In genomic region chr14:20343092-20343854, GRCh38 we compare ENCODE assay signal across 8 cellular contexts. TPM values are rescaled to one million over a fixed set of nuclear protein-coding genes. Genes with fewer than 3 reads are reported as not detected.
DNase-seq lines count a peak whose midpoint lies in the region; ATAC-seq and TF ChIP-seq lines count a peak whose summit lies in the region.

A gene with protein sequence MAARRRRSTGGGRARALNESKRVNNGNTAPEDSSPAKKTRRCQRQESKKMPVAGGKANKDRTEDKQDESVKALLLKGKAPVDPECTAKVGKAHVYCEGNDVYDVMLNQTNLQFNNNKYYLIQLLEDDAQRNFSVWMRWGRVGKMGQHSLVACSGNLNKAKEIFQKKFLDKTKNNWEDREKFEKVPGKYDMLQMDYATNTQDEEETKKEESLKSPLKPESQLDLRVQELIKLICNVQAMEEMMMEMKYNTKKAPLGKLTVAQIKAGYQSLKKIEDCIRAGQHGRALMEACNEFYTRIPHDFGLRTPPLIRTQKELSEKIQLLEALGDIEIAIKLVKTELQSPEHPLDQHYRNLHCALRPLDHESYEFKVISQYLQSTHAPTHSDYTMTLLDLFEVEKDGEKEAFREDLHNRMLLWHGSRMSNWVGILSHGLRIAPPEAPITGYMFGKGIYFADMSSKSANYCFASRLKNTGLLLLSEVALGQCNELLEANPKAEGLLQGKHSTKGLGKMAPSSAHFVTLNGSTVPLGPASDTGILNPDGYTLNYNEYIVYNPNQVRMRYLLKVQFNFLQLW (plus strand): TSS chr14:20343635. CDS start chr14:20343642, 7 bp downstream.

- peak within 1 kb of the TSS; percentile 72 to 92 for H3K4me3 ChIP-seq in cardiac fibroblast (replicated peaks in 1 of 2; ENCODE audit: low read depth in 2 of 2, low read length in 2 of 2)
- H3K4me3 ChIP-seq in smooth muscle cell: peak within 1 kb of the TSS; percentile 91

- H3K27me3 ChIP-seq in smooth muscle cell (ENCODE audit: low read depth): no peaks in the 10 kb centered on the region

- ATAC-seq in GM18909 (IDR thresholded peaks at IDR 0.05; ENCODE audit: poor library complexity, unreplicated experiment) (peak; percentile 93), HG03175 (IDR thresholded peaks at IDR 0.05; ENCODE audit: unreplicated experiment) (peak; percentile 91), WTC11 (peak; percentile 97)

- CTCF ChIA-PET in WTC11 (lab: Charles Lee): interaction anchor here (0.6 to 2.4 kb wide), 17 partner anchors 9 to 1517 kb away, joined by 3 to 21 read pairs (median 7); partner anchors contain the start of genes APEX1, CCNB1IP1, OSGEP and PIP4P1

- H3K4me3 Mint-ChIP-seq in WTC11: peak within 1 kb of the TSS; percentile 91

- DNase-seq in AG08395 (ENCODE audit: low spot score) (peak; percentile 98), NCI-H226 (peak; percentile 100), WTC11 (ENCODE audit: low spot score) (peak; percentile 99), cardiac fibroblast (ENCODE audit: low read depth in 2 of 2) (peak; percentile 100), iPS-NIHi7 (ENCODE audit: extremely low spot score) (peak; percentile 96), smooth muscle cell (lab: John Stamatoyannopoulos, UW; ENCODE audit: unreplicated experiment) (peak; percentile 96)

- peak within 1 kb of the TSS; percentile 96 for H3K9ac ChIP-seq in smooth muscle cell (ENCODE audit: low read depth)

- peak within 1 kb of the TSS; percentile 98 for H3K27ac Mint-ChIP-seq in WTC11

- no peaks in the 10 kb centered on the region for H3K36me3 ChIP-seq in smooth muscle cell (ENCODE audit: low read depth)

- TF ChIP-seq CTCF in WTC11 (IDR thresholded peaks at IDR 0.05) (no peak), cardiac fibroblast (IDR thresholded peaks at IDR 0.05; ENCODE audit: low read depth, low read length) (no peak), smooth muscle cell (IDR thresholded peaks at IDR 0.05; ENCODE audit: borderline replicate concordance, insufficient read depth, poor library complexity, severe bottlenecking) (no peak)

- peaks cover 10% of the 10 kb centered on the region for H3F3A ChIP-seq in smooth muscle cell (ENCODE audit: low read depth)

- under 1% methylated on average over 50 of the region's 50 CpGs for WGBS in smooth muscle cell (ENCODE audit: low lambda C conversion rate)

- peaks cover 8% of the 10 kb centered on the region for H3K4me1 Mint-ChIP-seq in WTC11

- peaks cover 12% of the 10 kb centered on the region for H3K4me1 ChIP-seq in smooth muscle cell (ENCODE audit: low read depth)

- H3K9me3 Mint-ChIP-seq in WTC11: no peaks in the 10 kb centered on the region

- H3K79me2 ChIP-seq in smooth muscle cell (ENCODE audit: low read depth): peaks cover 12% of the 10 kb centered on the region

- peak within 1 kb of the TSS; percentile 95 for H3K4me2 ChIP-seq in smooth muscle cell

- H4K20me1 ChIP-seq in smooth muscle cell (ENCODE audit: low read depth): no peaks in the 10 kb centered on the region

- H3K36me3 Mint-ChIP-seq in WTC11: peaks cover 26% of the 10 kb centered on the region

- peak within 1 kb of the TSS; percentile 90 for H3K27ac ChIP-seq in smooth muscle cell (ENCODE audit: low read depth)

- POLR2A ChIA-PET in WTC11 (lab: Charles Lee): interaction anchor here (0.7 to 2.9 kb wide), 30 partner anchors 9 to 1426 kb away, joined by 3 to 46 read pairs (median 6); partner anchors contain the start of genes APEX1, ARHGEF40, CCNB1IP1 and OSGEP

- H2AFZ ChIP-seq in smooth muscle cell (ENCODE audit: low read depth): peak within 1 kb of the TSS; percentile 95

- H3K27me3 Mint-ChIP-seq in WTC11 (ENCODE audit: low read depth): no peaks in the 10 kb centered on the region

- no peaks in the 10 kb centered on the region for H3K9me3 ChIP-seq in smooth muscle cell (replicated peaks; ENCODE audit: low read depth)

TF ChIP-seq in WTC11, 78 proteins besides CTCF, POLR2A, EP300 and RAD21 (continues in another document):
- TF ChIP-seq GABPB1 (CRISPR knock-in tag; IDR thresholded peaks at IDR 0.05) (peak; percentile 62), PRRX2 (CRISPR knock-in tag; IDR thresholded peaks at IDR 0.05) (peak; percentile 93), ZNF232 (CRISPR knock-in tag; IDR thresholded peaks at IDR 0.05) (no peak), ZNF121 (CRISPR knock-in tag; IDR thresholded peaks at IDR 0.05) (peak; percentile 10; the same call in 1 of the 2 replicates), MAX (CRISPR knock-in tag; IDR thresholded peaks at IDR 0.05) (peak; percentile 81), ZNF138 (CRISPR knock-in tag; conservative IDR thresholded peaks at IDR 0.05) (no peak), ZNF416 (CRISPR knock-in tag; IDR thresholded peaks at IDR 0.05) (peak; percentile 93), NR3C1 (CRISPR knock-in tag; conservative IDR thresholded peaks at IDR 0.05; ENCODE audit: low read depth) (0 out of 2 replicates have a peak, but pooled peaks have one; percentile 37), IRF1 (CRISPR knock-in tag; IDR thresholded peaks at IDR 0.05) (0 out of 2 replicates have a peak, but pooled peaks have one; percentile 39), OVOL2 (CRISPR knock-in tag; IDR thresholded peaks at IDR 0.05; ENCODE audit: borderline replicate concordance) (no peak)
- TF ChIP-seq, protein P1, sequence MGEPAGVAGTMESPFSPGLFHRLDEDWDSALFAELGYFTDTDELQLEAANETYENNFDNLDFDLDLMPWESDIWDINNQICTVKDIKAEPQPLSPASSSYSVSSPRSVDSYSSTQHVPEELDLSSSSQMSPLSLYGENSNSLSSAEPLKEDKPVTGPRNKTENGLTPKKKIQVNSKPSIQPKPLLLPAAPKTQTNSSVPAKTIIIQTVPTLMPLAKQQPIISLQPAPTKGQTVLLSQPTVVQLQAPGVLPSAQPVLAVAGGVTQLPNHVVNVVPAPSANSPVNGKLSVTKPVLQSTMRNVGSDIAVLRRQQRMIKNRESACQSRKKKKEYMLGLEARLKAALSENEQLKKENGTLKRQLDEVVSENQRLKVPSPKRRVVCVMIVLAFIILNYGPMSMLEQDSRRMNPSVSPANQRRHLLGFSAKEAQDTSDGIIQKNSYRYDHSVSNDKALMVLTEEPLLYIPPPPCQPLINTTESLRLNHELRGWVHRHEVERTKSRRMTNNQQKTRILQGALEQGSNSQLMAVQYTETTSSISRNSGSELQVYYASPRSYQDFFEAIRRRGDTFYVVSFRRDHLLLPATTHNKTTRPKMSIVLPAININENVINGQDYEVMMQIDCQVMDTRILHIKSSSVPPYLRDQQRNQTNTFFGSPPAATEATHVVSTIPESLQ (CRISPR knock-in tag; IDR thresholded peaks at IDR 0.05): no peak
- TF ChIP-seq, protein P2, sequence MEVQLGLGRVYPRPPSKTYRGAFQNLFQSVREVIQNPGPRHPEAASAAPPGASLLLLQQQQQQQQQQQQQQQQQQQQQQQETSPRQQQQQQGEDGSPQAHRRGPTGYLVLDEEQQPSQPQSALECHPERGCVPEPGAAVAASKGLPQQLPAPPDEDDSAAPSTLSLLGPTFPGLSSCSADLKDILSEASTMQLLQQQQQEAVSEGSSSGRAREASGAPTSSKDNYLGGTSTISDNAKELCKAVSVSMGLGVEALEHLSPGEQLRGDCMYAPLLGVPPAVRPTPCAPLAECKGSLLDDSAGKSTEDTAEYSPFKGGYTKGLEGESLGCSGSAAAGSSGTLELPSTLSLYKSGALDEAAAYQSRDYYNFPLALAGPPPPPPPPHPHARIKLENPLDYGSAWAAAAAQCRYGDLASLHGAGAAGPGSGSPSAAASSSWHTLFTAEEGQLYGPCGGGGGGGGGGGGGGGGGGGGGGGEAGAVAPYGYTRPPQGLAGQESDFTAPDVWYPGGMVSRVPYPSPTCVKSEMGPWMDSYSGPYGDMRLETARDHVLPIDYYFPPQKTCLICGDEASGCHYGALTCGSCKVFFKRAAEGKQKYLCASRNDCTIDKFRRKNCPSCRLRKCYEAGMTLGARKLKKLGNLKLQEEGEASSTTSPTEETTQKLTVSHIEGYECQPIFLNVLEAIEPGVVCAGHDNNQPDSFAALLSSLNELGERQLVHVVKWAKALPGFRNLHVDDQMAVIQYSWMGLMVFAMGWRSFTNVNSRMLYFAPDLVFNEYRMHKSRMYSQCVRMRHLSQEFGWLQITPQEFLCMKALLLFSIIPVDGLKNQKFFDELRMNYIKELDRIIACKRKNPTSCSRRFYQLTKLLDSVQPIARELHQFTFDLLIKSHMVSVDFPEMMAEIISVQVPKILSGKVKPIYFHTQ (CRISPR knock-in tag; IDR thresholded peaks at IDR 0.05): peak; percentile 91
- TF ChIP-seq, protein P3, sequence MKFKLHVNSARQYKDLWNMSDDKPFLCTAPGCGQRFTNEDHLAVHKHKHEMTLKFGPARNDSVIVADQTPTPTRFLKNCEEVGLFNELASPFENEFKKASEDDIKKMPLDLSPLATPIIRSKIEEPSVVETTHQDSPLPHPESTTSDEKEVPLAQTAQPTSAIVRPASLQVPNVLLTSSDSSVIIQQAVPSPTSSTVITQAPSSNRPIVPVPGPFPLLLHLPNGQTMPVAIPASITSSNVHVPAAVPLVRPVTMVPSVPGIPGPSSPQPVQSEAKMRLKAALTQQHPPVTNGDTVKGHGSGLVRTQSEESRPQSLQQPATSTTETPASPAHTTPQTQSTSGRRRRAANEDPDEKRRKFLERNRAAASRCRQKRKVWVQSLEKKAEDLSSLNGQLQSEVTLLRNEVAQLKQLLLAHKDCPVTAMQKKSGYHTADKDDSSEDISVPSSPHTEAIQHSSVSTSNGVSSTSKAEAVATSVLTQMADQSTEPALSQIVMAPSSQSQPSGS (CRISPR knock-in tag; IDR thresholded peaks at IDR 0.05; ENCODE audit: borderline replicate concordance, low read depth): no peak
- TF ChIP-seq, protein P4, sequence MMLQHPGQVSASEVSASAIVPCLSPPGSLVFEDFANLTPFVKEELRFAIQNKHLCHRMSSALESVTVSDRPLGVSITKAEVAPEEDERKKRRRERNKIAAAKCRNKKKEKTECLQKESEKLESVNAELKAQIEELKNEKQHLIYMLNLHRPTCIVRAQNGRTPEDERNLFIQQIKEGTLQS (CRISPR knock-in tag; conservative IDR thresholded peaks at IDR 0.05): no peak

RNA-seq across cellular contexts. Expression of the gene that starts here (rescaled TPM):
- 34.5 to 37.1 TPM (median 36.8 TPM) in 3 replicates for total RNA-seq in WTC11 (2021)
- 24.0 and 29.2 TPM in 2 replicates for total RNA-seq in smooth muscle cell
- 37.3 and 38.7 TPM in 2 replicates for polyA plus RNA-seq in smooth muscle cell

Comparison
In these comparisons a context has a peak if more than half of its experiments do, and no peak if none do; other contexts are left out.
1. Peak in every context shown above with its lines: DNase-seq, ATAC-seq, H3K4me3 ChIP-seq and H3K27ac ChIP-seq.